Comparison of ENCODE assay signal across 22 cellular contexts in genomic region chr4:84962102-84962501, GRCh38. TPM values are rescaled to one million over a fixed set of nuclear protein-coding genes. Genes with fewer than 3 reads are reported as not detected.
DNase-seq lines count a peak whose midpoint lies in the region; ATAC-seq and TF ChIP-seq lines count a peak whose summit lies in the region.
"Had no signal": no experiment of that assay in that cellular context is flagged by ENCODE, and none has a peak within 500 bp of the region (broad histone marks: within the 10 kb centered on the region; RNA-seq: fewer than 3 reads in every experiment).

No MANE protein-coding gene starts in this region.

- H3K4me1 Mint-ChIP-seq in endothelial cell (ENCODE audit: unreplicated experiment) (peaks cover 16% of the 10 kb centered on the region), neural progenitor cell (peaks cover 16% of the 10 kb centered on the region)
- peaks cover 10% of the 10 kb centered on the region for H3K4me1 Mint-ChIP-seq in activated CD4-positive, alpha-beta T cell treated with anti-CD3 and anti-CD28 coated beads, Interleukin-2, amount 10 ng/mL, durations not matched to agents 7 days and 5 days

- H2AFZ ChIP-seq in SK-N-SH (ENCODE audit: low read depth) (no peak overlapping the region), neural progenitor cell (replicated peaks) (no peak overlapping the region)

- POLR2A ChIA-PET in SK-N-SH (lab: Yijun Ruan, JAX), result no interaction called here
- POLR2A ChIA-PET in activated CD4-positive, alpha-beta T cell treated with anti-CD3 and anti-CD28 coated beads, Interleukin-2, amount 10 ng/mL, durations not matched to agents 7 days and 5 days (lab: Charles Lee), result no interaction called here

- H3K27ac ChIP-seq in SK-N-SH (ENCODE audit: low read depth in 2 of 2, low read length in 1 of 2) (no peak overlapping the region), neural progenitor cell (no peak overlapping the region)
- H3K27ac ChIP-seq: BLaER1, HL-60 had no signal

- H3K27ac Mint-ChIP-seq in endothelial cell (ENCODE audit: unreplicated experiment), result peak overlapping the region; percentile 75
- H3K27ac Mint-ChIP-seq in neural progenitor cell, result no peak overlapping the region
- no peak overlapping the region for H3K27ac Mint-ChIP-seq in activated CD4-positive, alpha-beta T cell treated with anti-CD3 and anti-CD28 coated beads, Interleukin-2, amount 10 ng/mL, durations not matched to agents 7 days and 5 days
- H3K27ac Mint-ChIP-seq: CD8-positive, alpha-beta memory T cell had no signal

- TF ChIP-seq CTCF in SK-N-SH (IDR thresholded peaks at IDR 0.05) (no peak), endothelial cell (IDR thresholded peaks at IDR 0.05; ENCODE audit: unreplicated experiment) (no peak), neural progenitor cell (IDR thresholded peaks at IDR 0.05) (no peak)

- H3F3A ChIP-seq in SK-N-SH (replicated peaks; ENCODE audit: insufficient read depth) (peaks cover 11% of the 10 kb centered on the region), neural progenitor cell (ENCODE audit: low read depth) (peaks cover 9% of the 10 kb centered on the region)

- no peak overlapping the region for H3K4me3 ChIP-seq in SK-N-SH (ENCODE audit: low read depth in 2 of 2, low read length in 1 of 2)
- H3K4me3 ChIP-seq in neural progenitor cell, result no peak overlapping the region
- H3K4me3 ChIP-seq: BLaER1, GM12878 had no signal

- H3K79me2 ChIP-seq in SK-N-SH (ENCODE audit: insufficient read depth) (peaks cover 89% of the 10 kb centered on the region), neural progenitor cell (ENCODE audit: low read depth) (peaks cover 89% of the 10 kb centered on the region)

- H3K4me2 ChIP-seq in SK-N-SH (no peak overlapping the region), neural progenitor cell (no peak overlapping the region)
- H3K4me2 ChIP-seq: BLaER1 had no signal

- H3K36me3 ChIP-seq in SK-N-SH (replicated peaks in 1 of 2; ENCODE audit: control insufficient read depth in 1 of 2, insufficient read depth in 2 of 2, low read length in 1 of 2), result peaks cover 0 to 9% of the 10 kb centered on the region in 2 experiments
- H3K36me3 ChIP-seq in neural progenitor cell, result no peaks in the 10 kb centered on the region
- H3K36me3 ChIP-seq: BLaER1 had no signal

- H3K36me3 Mint-ChIP-seq in endothelial cell (ENCODE audit: low read depth, unreplicated experiment) (peaks cover 9% of the 10 kb centered on the region), neural progenitor cell (peaks cover 10% of the 10 kb centered on the region)
- H3K36me3 Mint-ChIP-seq in activated CD4-positive, alpha-beta T cell treated with anti-CD3 and anti-CD28 coated beads, Interleukin-2, amount 10 ng/mL, durations not matched to agents 7 days and 5 days (ENCODE audit: low read depth), result no peaks in the 10 kb centered on the region

- CTCF ChIA-PET in SK-N-SH (lab: Yijun Ruan, JAX), result interaction anchor here (0.7 kb wide), 1 partner anchor 45 kb away, joined by 3 read pairs; no protein-coding TSS in a partner anchor
- CTCF ChIA-PET in activated CD4-positive, alpha-beta T cell treated with anti-CD3 and anti-CD28 coated beads, Interleukin-2, amount 10 ng/mL, durations not matched to agents 7 days and 5 days (lab: Charles Lee), result no interaction called here

- ATAC-seq in SK-N-SH treated with all-trans-retinoic acid at 6 μM for 48 hours, result no peak
- ATAC-seq in HG03175 (IDR thresholded peaks at IDR 0.05; ENCODE audit: unreplicated experiment), result no peak
- ATAC-seq: GM12878, HCT116 had no signal

- H3K4me3 Mint-ChIP-seq in endothelial cell (ENCODE audit: unreplicated experiment) (no peak overlapping the region), neural progenitor cell (no peak overlapping the region)
- no peak overlapping the region for H3K4me3 Mint-ChIP-seq in activated CD4-positive, alpha-beta T cell treated with anti-CD3 and anti-CD28 coated beads, Interleukin-2, amount 10 ng/mL, durations not matched to agents 7 days and 5 days

- H3K9me2 ChIP-seq in SK-N-SH, result no peaks in the 10 kb centered on the region

- H3K9ac ChIP-seq in SK-N-SH (no peak overlapping the region), neural progenitor cell (no peak overlapping the region)
- H3K9ac ChIP-seq: BLaER1 had no signal

- H3K27me3 Mint-ChIP-seq in endothelial cell (ENCODE audit: unreplicated experiment) (peaks cover 10% of the 10 kb centered on the region), neural progenitor cell (ENCODE audit: insufficient read depth, low read depth) (no peaks in the 10 kb centered on the region)
- peaks cover 22% of the 10 kb centered on the region for H3K27me3 Mint-ChIP-seq in activated CD4-positive, alpha-beta T cell treated with anti-CD3 and anti-CD28 coated beads, Interleukin-2, amount 10 ng/mL, durations not matched to agents 7 days and 5 days

- H4K20me1 ChIP-seq in SK-N-SH (ENCODE audit: insufficient read depth) (peaks cover 66% of the 10 kb centered on the region), neural progenitor cell (ENCODE audit: low read depth) (peaks cover 50% of the 10 kb centered on the region)

- H3K9me3 Mint-ChIP-seq in endothelial cell (ENCODE audit: unreplicated experiment) (no peaks in the 10 kb centered on the region), neural progenitor cell (no peaks in the 10 kb centered on the region)
- H3K9me3 Mint-ChIP-seq in activated CD4-positive, alpha-beta T cell treated with anti-CD3 and anti-CD28 coated beads, Interleukin-2, amount 10 ng/mL, durations not matched to agents 7 days and 5 days, result no peaks in the 10 kb centered on the region

- 77% methylated on average over 5 of the region's 5 CpGs for WGBS in SK-N-SH (ENCODE audit: low lambda C conversion rate)

- no peak for TF ChIP-seq RAD21 in SK-N-SH (IDR thresholded peaks at IDR 0.05; ENCODE audit: low read length)

- no peak for TF ChIP-seq EP300 in SK-N-SH (IDR thresholded peaks at IDR 0.05; ENCODE audit: borderline replicate concordance in 1 of 2, low read depth in 1 of 2, low read length in 1 of 2)

- DNase-seq in SK-N-SH (no peak), endothelial cell (ENCODE audit: low spot score) (no peak), neural progenitor cell (ENCODE audit: low spot score) (peak; percentile 18), C1 segment of cervical spinal cord (lab: John Stamatoyannopoulos, UW) (no peak), activated T-cell treated with anti-CD3 and anti-CD28 coated beads for 4 hours (no peak)
- no peak for DNase-seq in activated CD4-positive, alpha-beta T cell treated with anti-CD3 and anti-CD28 coated beads, Interleukin-2, amount 10 ng/mL, durations not matched to agents 7 days and 5 days
- DNase-seq: 8988T; CD8-positive, alpha-beta memory T cell; COR-L47; DMS 273 treated with DMSO at 0.1 percent for 48 hours; DMS53; DND-41; EL; GOT3; H7; IMR-90 had no signal

- H3K9me3 ChIP-seq in SK-N-SH (no peaks in the 10 kb centered on the region), neural progenitor cell (ENCODE audit: low read depth) (no peaks in the 10 kb centered on the region)
- H3K9me3 ChIP-seq: BLaER1 had no signal

- H3K27me3 ChIP-seq in SK-N-SH (ENCODE audit: insufficient read depth) (no peaks in the 10 kb centered on the region), neural progenitor cell (no peaks in the 10 kb centered on the region)
- H3K27me3 ChIP-seq: BLaER1 had no signal

- H3K4me1 ChIP-seq in SK-N-SH (ENCODE audit: control insufficient read depth in 1 of 2, insufficient read depth in 2 of 2, low read depth in 1 of 2, low read length in 1 of 2) (peaks cover 4 to 14% of the 10 kb centered on the region in 2 experiments; a peak in 3 of 4 replicates), neural progenitor cell (peaks cover 10% of the 10 kb centered on the region)

TF ChIP-seq in SK-N-SH treated with all-trans-retinoic acid at 6 μM for 48 hours, 23 proteins besides CTCF, POLR2A, EP300 and RAD21:
- no peak for TF ChIP-seq POU6F1 (CRISPR knock-in tag; IDR thresholded peaks at IDR 0.05; ENCODE audit: borderline replicate concordance, low read depth)
- TF ChIP-seq ISL1 (CRISPR knock-in tag; IDR thresholded peaks at IDR 0.05), result peak; percentile 64

TF ChIP-seq in SK-N-SH, 30 proteins besides CTCF, POLR2A, EP300 and RAD21:
- no peak for TF ChIP-seq GABPA (IDR thresholded peaks at IDR 0.05; ENCODE audit: low read depth)
- TF ChIP-seq MEF2A (IDR thresholded peaks at IDR 0.05; ENCODE audit: borderline replicate concordance, low read depth), result no peak
- no peak for TF ChIP-seq USF2 (IDR thresholded peaks at IDR 0.05; ENCODE audit: borderline replicate concordance, low read depth, low read length)
- no peak for TF ChIP-seq MXI1 (IDR thresholded peaks at IDR 0.05; ENCODE audit: low read depth, low read length)
- TF ChIP-seq ELF1 (IDR thresholded peaks at IDR 0.05), result no peak
- no peak for TF ChIP-seq EZH2phosphoT487 (IDR thresholded peaks at IDR 0.05; ENCODE audit: borderline replicate concordance, low read depth)

RNA-seq across cellular contexts. Expression of gene WDFY3, which starts 4.4 kb away (rescaled TPM):
- 13.8 and 17.4 TPM in 2 replicates for polyA plus RNA-seq in SK-N-SH (2012; rRNA removed)
- 10.2 and 14.0 TPM in 2 replicates for polyA plus RNA-seq in SK-N-SH (2012; cell fraction: cytosol; rRNA removed)
- polyA plus RNA-seq in SK-N-SH (2012; cell fraction: nucleus; rRNA removed), result 22.9 and 35.1 TPM in 2 replicates
- 94.8 TPM for total RNA-seq in endothelial cell (ENCODE audit: unreplicated experiment)
- 48.6 and 55.8 TPM in 2 replicates for total RNA-seq in neural progenitor cell (ENCODE audit: low replicate concordance)
- under 1 TPM; 0.62 to 0.89 TPM for total RNA-seq in activated CD4-positive, alpha-beta T cell treated with anti-CD3 and anti-CD28 coated beads, Interleukin-2, amount 10 ng/mL, durations not matched to agents 7 days and 5 days
- polyA plus RNA-seq: CD8-positive, alpha-beta memory T cell had no signal

Comparison
In these comparisons a context has a peak if more than half of its experiments do, and no peak if none do; other contexts are left out.
1. RNA of gene WDFY3, which starts 4.4 kb away (total RNA-seq): 94.8 TPM in endothelial cell (single experiment) and 48.6 to 55.8 TPM in neural progenitor cell; 0.62 to 0.89 TPM in activated CD4-positive, alpha-beta T cell treated with anti-CD3 and anti-CD28 coated beads, Interleukin-2, amount 10 ng/mL, durations not matched to agents 7 days and 5 days; every median in the first group is over 10 times any median in the second.